ENCODE assay signal across 1 cellular context in the genomic region with DNA sequence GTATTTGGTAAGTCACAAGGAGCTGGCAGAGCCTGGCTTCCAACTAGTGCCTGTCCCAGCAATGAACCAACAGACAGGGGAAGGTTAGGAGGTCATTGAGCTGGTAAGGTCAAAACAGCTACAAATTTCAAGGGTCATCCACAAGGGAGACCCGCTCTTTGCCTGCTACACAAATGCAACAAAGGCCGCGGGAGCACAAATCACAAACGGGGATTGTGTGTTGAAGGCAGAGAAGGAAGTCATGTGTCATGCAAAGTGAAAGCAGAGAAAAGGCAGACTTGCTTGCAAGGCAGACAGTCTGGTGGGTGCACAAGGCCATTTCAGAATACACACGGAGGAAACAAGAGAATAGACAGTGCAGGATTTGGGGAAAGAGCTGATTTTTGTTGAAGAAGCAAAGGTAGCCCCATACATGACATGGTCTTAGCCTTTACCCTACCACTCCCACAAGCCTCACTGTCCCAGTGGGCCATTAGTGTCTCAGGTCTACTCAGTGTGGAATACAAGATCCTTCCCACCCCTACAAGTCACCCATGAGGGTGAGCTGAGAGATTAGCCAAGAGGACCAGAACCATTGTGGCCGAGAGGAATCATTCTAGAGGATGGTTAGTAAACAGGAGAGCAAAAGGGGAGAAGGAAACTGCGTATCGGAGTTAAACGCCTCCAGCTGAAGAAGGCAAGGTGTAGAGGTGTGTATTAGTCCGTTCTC.
TF ChIP-seq lines count a peak whose summit lies in the region.

No MANE protein-coding gene starts in this region.

TF ChIP-seq in GM12878, 131 proteins besides CTCF, POLR2A, EP300 and RAD21 (continued from another document):
- TF ChIP-seq RUNX3 (IDR thresholded peaks at IDR 0.05; ENCODE audit: low read length), result no peak
- TF ChIP-seq SMARCA5 (IDR thresholded peaks at IDR 0.05), result no peak
- TF ChIP-seq NFYA (IDR thresholded peaks at IDR 0.05; ENCODE audit: borderline replicate concordance, low read depth, low read length), result no peak
- TF ChIP-seq, protein P1, sequence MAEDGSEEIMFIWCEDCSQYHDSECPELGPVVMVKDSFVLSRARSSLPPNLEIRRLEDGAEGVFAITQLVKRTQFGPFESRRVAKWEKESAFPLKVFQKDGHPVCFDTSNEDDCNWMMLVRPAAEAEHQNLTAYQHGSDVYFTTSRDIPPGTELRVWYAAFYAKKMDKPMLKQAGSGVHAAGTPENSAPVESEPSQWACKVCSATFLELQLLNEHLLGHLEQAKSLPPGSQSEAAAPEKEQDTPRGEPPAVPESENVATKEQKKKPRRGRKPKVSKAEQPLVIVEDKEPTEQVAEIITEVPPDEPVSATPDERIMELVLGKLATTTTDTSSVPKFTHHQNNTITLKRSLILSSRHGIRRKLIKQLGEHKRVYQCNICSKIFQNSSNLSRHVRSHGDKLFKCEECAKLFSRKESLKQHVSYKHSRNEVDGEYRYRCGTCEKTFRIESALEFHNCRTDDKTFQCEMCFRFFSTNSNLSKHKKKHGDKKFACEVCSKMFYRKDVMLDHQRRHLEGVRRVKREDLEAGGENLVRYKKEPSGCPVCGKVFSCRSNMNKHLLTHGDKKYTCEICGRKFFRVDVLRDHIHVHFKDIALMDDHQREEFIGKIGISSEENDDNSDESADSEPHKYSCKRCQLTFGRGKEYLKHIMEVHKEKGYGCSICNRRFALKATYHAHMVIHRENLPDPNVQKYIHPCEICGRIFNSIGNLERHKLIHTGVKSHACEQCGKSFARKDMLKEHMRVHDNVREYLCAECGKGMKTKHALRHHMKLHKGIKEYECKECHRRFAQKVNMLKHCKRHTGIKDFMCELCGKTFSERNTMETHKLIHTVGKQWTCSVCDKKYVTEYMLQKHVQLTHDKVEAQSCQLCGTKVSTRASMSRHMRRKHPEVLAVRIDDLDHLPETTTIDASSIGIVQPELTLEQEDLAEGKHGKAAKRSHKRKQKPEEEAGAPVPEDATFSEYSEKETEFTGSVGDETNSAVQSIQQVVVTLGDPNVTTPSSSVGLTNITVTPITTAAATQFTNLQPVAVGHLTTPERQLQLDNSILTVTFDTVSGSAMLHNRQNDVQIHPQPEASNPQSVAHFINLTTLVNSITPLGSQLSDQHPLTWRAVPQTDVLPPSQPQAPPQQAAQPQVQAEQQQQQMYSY (CRISPR knock-in tag; IDR thresholded peaks at IDR 0.05), result no peak
- TF ChIP-seq, protein P2, sequence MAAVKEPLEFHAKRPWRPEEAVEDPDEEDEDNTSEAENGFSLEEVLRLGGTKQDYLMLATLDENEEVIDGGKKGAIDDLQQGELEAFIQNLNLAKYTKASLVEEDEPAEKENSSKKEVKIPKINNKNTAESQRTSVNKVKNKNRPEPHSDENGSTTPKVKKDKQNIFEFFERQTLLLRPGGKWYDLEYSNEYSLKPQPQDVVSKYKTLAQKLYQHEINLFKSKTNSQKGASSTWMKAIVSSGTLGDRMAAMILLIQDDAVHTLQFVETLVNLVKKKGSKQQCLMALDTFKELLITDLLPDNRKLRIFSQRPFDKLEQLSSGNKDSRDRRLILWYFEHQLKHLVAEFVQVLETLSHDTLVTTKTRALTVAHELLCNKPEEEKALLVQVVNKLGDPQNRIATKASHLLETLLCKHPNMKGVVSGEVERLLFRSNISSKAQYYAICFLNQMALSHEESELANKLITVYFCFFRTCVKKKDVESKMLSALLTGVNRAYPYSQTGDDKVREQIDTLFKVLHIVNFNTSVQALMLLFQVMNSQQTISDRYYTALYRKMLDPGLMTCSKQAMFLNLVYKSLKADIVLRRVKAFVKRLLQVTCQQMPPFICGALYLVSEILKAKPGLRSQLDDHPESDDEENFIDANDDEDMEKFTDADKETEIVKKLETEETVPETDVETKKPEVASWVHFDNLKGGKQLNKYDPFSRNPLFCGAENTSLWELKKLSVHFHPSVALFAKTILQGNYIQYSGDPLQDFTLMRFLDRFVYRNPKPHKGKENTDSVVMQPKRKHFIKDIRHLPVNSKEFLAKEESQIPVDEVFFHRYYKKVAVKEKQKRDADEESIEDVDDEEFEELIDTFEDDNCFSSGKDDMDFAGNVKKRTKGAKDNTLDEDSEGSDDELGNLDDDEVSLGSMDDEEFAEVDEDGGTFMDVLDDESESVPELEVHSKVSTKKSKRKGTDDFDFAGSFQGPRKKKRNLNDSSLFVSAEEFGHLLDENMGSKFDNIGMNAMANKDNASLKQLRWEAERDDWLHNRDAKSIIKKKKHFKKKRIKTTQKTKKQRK (IDR thresholded peaks at IDR 0.05; ENCODE audit: low read depth, low read length), result no peak
- TF ChIP-seq, protein P3, sequence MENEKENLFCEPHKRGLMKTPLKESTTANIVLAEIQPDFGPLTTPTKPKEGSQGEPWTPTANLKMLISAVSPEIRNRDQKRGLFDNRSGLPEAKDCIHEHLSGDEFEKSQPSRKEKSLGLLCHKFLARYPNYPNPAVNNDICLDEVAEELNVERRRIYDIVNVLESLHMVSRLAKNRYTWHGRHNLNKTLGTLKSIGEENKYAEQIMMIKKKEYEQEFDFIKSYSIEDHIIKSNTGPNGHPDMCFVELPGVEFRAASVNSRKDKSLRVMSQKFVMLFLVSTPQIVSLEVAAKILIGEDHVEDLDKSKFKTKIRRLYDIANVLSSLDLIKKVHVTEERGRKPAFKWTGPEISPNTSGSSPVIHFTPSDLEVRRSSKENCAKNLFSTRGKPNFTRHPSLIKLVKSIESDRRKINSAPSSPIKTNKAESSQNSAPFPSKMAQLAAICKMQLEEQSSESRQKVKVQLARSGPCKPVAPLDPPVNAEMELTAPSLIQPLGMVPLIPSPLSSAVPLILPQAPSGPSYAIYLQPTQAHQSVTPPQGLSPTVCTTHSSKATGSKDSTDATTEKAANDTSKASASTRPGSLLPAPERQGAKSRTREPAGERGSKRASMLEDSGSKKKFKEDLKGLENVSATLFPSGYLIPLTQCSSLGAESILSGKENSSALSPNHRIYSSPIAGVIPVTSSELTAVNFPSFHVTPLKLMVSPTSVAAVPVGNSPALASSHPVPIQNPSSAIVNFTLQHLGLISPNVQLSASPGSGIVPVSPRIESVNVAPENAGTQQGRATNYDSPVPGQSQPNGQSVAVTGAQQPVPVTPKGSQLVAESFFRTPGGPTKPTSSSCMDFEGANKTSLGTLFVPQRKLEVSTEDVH (IDR thresholded peaks at IDR 0.05; ENCODE audit: low read depth, partially characterized antibody), result no peak
- no peak for TF ChIP-seq PAX5 (IDR thresholded peaks at IDR 0.05; ENCODE audit: borderline replicate concordance, low read depth, low read length)
- no peak for TF ChIP-seq ATF7 (IDR thresholded peaks at IDR 0.05; ENCODE audit: low read depth)
- TF ChIP-seq, protein P4, sequence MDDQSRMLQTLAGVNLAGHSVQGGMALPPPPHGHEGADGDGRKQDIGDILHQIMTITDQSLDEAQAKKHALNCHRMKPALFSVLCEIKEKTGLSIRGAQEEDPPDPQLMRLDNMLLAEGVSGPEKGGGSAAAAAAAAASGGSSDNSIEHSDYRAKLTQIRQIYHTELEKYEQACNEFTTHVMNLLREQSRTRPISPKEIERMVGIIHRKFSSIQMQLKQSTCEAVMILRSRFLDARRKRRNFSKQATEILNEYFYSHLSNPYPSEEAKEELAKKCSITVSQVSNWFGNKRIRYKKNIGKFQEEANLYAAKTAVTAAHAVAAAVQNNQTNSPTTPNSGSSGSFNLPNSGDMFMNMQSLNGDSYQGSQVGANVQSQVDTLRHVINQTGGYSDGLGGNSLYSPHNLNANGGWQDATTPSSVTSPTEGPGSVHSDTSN (IDR thresholded peaks at IDR 0.05; ENCODE audit: insufficient replicate concordance, low read depth, low read length), result no peak
- TF ChIP-seq, protein P5, sequence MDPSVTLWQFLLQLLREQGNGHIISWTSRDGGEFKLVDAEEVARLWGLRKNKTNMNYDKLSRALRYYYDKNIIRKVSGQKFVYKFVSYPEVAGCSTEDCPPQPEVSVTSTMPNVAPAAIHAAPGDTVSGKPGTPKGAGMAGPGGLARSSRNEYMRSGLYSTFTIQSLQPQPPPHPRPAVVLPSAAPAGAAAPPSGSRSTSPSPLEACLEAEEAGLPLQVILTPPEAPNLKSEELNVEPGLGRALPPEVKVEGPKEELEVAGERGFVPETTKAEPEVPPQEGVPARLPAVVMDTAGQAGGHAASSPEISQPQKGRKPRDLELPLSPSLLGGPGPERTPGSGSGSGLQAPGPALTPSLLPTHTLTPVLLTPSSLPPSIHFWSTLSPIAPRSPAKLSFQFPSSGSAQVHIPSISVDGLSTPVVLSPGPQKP (IDR thresholded peaks at IDR 0.05; ENCODE audit: low read depth, low read length), result no peak
- TF ChIP-seq, protein P6, sequence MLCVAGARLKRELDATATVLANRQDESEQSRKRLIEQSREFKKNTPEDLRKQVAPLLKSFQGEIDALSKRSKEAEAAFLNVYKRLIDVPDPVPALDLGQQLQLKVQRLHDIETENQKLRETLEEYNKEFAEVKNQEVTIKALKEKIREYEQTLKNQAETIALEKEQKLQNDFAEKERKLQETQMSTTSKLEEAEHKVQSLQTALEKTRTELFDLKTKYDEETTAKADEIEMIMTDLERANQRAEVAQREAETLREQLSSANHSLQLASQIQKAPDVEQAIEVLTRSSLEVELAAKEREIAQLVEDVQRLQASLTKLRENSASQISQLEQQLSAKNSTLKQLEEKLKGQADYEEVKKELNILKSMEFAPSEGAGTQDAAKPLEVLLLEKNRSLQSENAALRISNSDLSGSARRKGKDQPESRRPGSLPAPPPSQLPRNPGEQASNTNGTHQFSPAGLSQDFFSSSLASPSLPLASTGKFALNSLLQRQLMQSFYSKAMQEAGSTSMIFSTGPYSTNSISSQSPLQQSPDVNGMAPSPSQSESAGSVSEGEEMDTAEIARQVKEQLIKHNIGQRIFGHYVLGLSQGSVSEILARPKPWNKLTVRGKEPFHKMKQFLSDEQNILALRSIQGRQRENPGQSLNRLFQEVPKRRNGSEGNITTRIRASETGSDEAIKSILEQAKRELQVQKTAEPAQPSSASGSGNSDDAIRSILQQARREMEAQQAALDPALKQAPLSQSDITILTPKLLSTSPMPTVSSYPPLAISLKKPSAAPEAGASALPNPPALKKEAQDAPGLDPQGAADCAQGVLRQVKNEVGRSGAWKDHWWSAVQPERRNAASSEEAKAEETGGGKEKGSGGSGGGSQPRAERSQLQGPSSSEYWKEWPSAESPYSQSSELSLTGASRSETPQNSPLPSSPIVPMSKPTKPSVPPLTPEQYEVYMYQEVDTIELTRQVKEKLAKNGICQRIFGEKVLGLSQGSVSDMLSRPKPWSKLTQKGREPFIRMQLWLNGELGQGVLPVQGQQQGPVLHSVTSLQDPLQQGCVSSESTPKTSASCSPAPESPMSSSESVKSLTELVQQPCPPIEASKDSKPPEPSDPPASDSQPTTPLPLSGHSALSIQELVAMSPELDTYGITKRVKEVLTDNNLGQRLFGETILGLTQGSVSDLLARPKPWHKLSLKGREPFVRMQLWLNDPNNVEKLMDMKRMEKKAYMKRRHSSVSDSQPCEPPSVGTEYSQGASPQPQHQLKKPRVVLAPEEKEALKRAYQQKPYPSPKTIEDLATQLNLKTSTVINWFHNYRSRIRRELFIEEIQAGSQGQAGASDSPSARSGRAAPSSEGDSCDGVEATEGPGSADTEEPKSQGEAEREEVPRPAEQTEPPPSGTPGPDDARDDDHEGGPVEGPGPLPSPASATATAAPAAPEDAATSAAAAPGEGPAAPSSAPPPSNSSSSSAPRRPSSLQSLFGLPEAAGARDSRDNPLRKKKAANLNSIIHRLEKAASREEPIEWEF (IDR thresholded peaks at IDR 0.05; ENCODE audit: insufficient replicate concordance, low read depth, low read length), result no peak
- TF ChIP-seq SUZ12 (IDR thresholded peaks at IDR 0.05; ENCODE audit: unreplicated experiment), result no peak
- no peak for TF ChIP-seq EED (IDR thresholded peaks at IDR 0.05; ENCODE audit: low read depth)
- TF ChIP-seq, protein P7, sequence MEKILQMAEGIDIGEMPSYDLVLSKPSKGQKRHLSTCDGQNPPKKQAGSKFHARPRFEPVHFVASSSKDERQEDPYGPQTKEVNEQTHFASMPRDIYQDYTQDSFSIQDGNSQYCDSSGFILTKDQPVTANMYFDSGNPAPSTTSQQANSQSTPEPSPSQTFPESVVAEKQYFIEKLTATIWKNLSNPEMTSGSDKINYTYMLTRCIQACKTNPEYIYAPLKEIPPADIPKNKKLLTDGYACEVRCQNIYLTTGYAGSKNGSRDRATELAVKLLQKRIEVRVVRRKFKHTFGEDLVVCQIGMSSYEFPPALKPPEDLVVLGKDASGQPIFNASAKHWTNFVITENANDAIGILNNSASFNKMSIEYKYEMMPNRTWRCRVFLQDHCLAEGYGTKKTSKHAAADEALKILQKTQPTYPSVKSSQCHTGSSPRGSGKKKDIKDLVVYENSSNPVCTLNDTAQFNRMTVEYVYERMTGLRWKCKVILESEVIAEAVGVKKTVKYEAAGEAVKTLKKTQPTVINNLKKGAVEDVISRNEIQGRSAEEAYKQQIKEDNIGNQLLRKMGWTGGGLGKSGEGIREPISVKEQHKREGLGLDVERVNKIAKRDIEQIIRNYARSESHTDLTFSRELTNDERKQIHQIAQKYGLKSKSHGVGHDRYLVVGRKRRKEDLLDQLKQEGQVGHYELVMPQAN (conservative IDR thresholded peaks at IDR 0.05), result no peak
TF ChIP-seq in GM12878: peak in this region for 0.
